ENCODE assay signal across 7 cellular contexts in genomic region chr11:67956246-67956645, GRCh38. TPM values are rescaled to one million over a fixed set of nuclear protein-coding genes. Genes with fewer than 3 reads are reported as not detected.
DNase-seq lines count a peak whose midpoint lies in the region; ATAC-seq and TF ChIP-seq lines count a peak whose summit lies in the region.
"Not testable (repeated sequence)": the region's sequence is repeated elsewhere in the genome, so short reads cannot be mapped to it uniquely, and the experiment has no call there.

No MANE protein-coding gene starts in this region.

- not testable (repeated sequence) for H3K9ac ChIP-seq in endodermal cell (ENCODE audit: extremely low read depth, low read length, poor library complexity, severe bottlenecking)

- not testable (repeated sequence) for H3K9me3 Mint-ChIP-seq in Caco-2 (ENCODE audit: unreplicated experiment); T-helper 1 cell treated with Interleukin-12 subunit alpha and Interleukin-12 subunit beta and Interleukin-4 antibody, amounts not matched to agents 30 μg/mL and 1 μg/mL, for 36 hours; activated CD4-positive, alpha-beta memory T cell treated with anti-CD3 and anti-CD28 coated beads for 36 hours; activated naive CD4-positive, alpha-beta T cell treated with anti-CD3 and anti-CD28 coated beads for 36 hours; endodermal cell; naive thymus-derived CD4-positive, alpha-beta T cell; progenitor cell of endocrine pancreas (ENCODE audit: low read depth)

- not testable (repeated sequence) for H3K27me3 ChIP-seq in Caco-2 (replicated peaks; ENCODE audit: control insufficient read depth, insufficient read depth, low read length); naive thymus-derived CD4-positive, alpha-beta T cell (ENCODE audit: control insufficient read depth in 2 of 2, insufficient read depth in 2 of 2, low read length in 2 of 2)
- peaks cover 17% of the 10 kb centered on the region for H3K27me3 ChIP-seq in endodermal cell (ENCODE audit: control insufficient read depth, insufficient read depth, low read length, poor library complexity, severe bottlenecking)

- intact Hi-C loops in Caco-2 (cut with micrococcal nuclease; ENCODE audit: unreplicated experiment); activated CD4-positive, alpha-beta memory T cell treated with anti-CD3 and anti-CD28 coated beads for 36 hours (cut with micrococcal nuclease): not testable (repeated sequence)
- intact Hi-C loops in activated naive CD4-positive, alpha-beta T cell treated with anti-CD3 and anti-CD28 coated beads for 36 hours (cut with micrococcal nuclease): loop anchor here (5.0 kb wide), 1 partner anchor 109 kb away; no protein-coding TSS in a partner anchor
- intact Hi-C loops in naive thymus-derived CD4-positive, alpha-beta T cell (cut with micrococcal nuclease): loop anchor here (5.0 to 10.0 kb wide), 2 partner anchors 101 to 109 kb away; no protein-coding TSS in a partner anchor

- H3K4me3 Mint-ChIP-seq in Caco-2 (ENCODE audit: unreplicated experiment): peak overlapping the region; percentile 88
- H3K4me3 Mint-ChIP-seq in T-helper 1 cell treated with Interleukin-12 subunit alpha and Interleukin-12 subunit beta and Interleukin-4 antibody, amounts not matched to agents 30 μg/mL and 1 μg/mL, for 36 hours: peak overlapping the region; percentile 65
- peak overlapping the region; percentile 24 for H3K4me3 Mint-ChIP-seq in activated CD4-positive, alpha-beta memory T cell treated with anti-CD3 and anti-CD28 coated beads for 36 hours
- H3K4me3 Mint-ChIP-seq in activated naive CD4-positive, alpha-beta T cell treated with anti-CD3 and anti-CD28 coated beads for 36 hours: peak overlapping the region; percentile 54
- peak overlapping the region; percentile 65 for H3K4me3 Mint-ChIP-seq in endodermal cell
- H3K4me3 Mint-ChIP-seq in naive thymus-derived CD4-positive, alpha-beta T cell: peak overlapping the region; percentile 44 to 93 (median 82)
- peak overlapping the region; percentile 22 for H3K4me3 Mint-ChIP-seq in progenitor cell of endocrine pancreas (ENCODE audit: low read depth)

- CTCF ChIA-PET in Caco-2 (lab: Charles Lee): interaction anchor here (0.6 to 2.5 kb wide), 18 partner anchors 9 to 283 kb away, joined by 3 to 14 read pairs (median 4); partner anchors contain the start of genes ALDH3B1 and UNC93B1
- CTCF ChIA-PET in activated CD4-positive, alpha-beta memory T cell treated with anti-CD3 and anti-CD28 coated beads for 36 hours (lab: Charles Lee): interaction anchor here (0.8 to 2.4 kb wide), 15 partner anchors 9 to 278 kb away, joined by 3 to 17 read pairs (median 4); no protein-coding TSS in a partner anchor
- CTCF ChIA-PET in activated naive CD4-positive, alpha-beta T cell treated with anti-CD3 and anti-CD28 coated beads for 36 hours (lab: Charles Lee): interaction anchor here (0.6 to 2.4 kb wide), 9 partner anchors 11 to 207 kb away, joined by 3 to 8 read pairs (median 3); no protein-coding TSS in a partner anchor
- CTCF ChIA-PET in naive thymus-derived CD4-positive, alpha-beta T cell (lab: Charles Lee): interaction anchor here (0.8 to 1.1 kb wide), 2 partner anchors 72 to 343 kb away, joined by 5 read pairs; no protein-coding TSS in a partner anchor

- not testable (repeated sequence) for H3K4me1 Mint-ChIP-seq in Caco-2 (ENCODE audit: low read depth, unreplicated experiment); T-helper 1 cell treated with Interleukin-12 subunit alpha and Interleukin-12 subunit beta and Interleukin-4 antibody, amounts not matched to agents 30 μg/mL and 1 μg/mL, for 36 hours (ENCODE audit: low read depth); activated CD4-positive, alpha-beta memory T cell treated with anti-CD3 and anti-CD28 coated beads for 36 hours (ENCODE audit: low read depth); activated naive CD4-positive, alpha-beta T cell treated with anti-CD3 and anti-CD28 coated beads for 36 hours (ENCODE audit: low read depth); endodermal cell; naive thymus-derived CD4-positive, alpha-beta T cell; progenitor cell of endocrine pancreas (ENCODE audit: low read depth)

- H3K4me3 ChIP-seq in Caco-2 (ENCODE audit: low read depth, low read length); endodermal cell (ENCODE audit: low read length); naive thymus-derived CD4-positive, alpha-beta T cell (ENCODE audit: low read length): not testable (repeated sequence)

- not testable (repeated sequence) for H3K36me3 ChIP-seq in Caco-2 (ENCODE audit: control insufficient read depth, insufficient read depth, low read length); endodermal cell (ENCODE audit: control insufficient read depth, insufficient read depth, low read length); naive thymus-derived CD4-positive, alpha-beta T cell (ENCODE audit: control insufficient read depth in 2 of 3, insufficient read depth in 3 of 3, low read length in 3 of 3)

- not testable (repeated sequence) for H3K4me1 ChIP-seq in Caco-2; endodermal cell (ENCODE audit: control insufficient read depth, insufficient read depth, low read length); naive thymus-derived CD4-positive, alpha-beta T cell (ENCODE audit: control insufficient read depth in 2 of 2, insufficient read depth in 2 of 2, low read length in 2 of 2)

- not testable (repeated sequence) for H3K9me3 ChIP-seq in Caco-2; endodermal cell (ENCODE audit: control insufficient read depth, low read length); naive thymus-derived CD4-positive, alpha-beta T cell (ENCODE audit: control insufficient read depth in 2 of 3, low read length in 3 of 3)

- H3K27ac Mint-ChIP-seq in Caco-2 (ENCODE audit: unreplicated experiment); T-helper 1 cell treated with Interleukin-12 subunit alpha and Interleukin-12 subunit beta and Interleukin-4 antibody, amounts not matched to agents 30 μg/mL and 1 μg/mL, for 36 hours; activated CD4-positive, alpha-beta memory T cell treated with anti-CD3 and anti-CD28 coated beads for 36 hours; activated naive CD4-positive, alpha-beta T cell treated with anti-CD3 and anti-CD28 coated beads for 36 hours; endodermal cell; progenitor cell of endocrine pancreas: not testable (repeated sequence)
- peak overlapping the region in 2 of 9 donors; percentile 21 to 76 for H3K27ac Mint-ChIP-seq in naive thymus-derived CD4-positive, alpha-beta T cell

- 87 to 93% methylated on average over 5 to 6 of the region's 6 CpGs for WGBS in endodermal cell (ENCODE audit: insufficient coverage in 1 of 2, insufficient read length in 1 of 2), 2 experiments

- not testable (repeated sequence) for BruUV-seq in Caco-2 (replicated peaks; lab: Mats Ljungman, UMichigan)

- not testable (repeated sequence) for TF ChIP-seq CTCF in Caco-2 (IDR thresholded peaks at IDR 0.05; ENCODE audit: insufficient read depth in 1 of 2, low read depth in 1 of 2, low read length in 1 of 2, severe bottlenecking in 1 of 2, unreplicated experiment in 1 of 2); endodermal cell (conservative IDR thresholded peaks at IDR 0.05); progenitor cell of endocrine pancreas (IDR thresholded peaks at IDR 0.05; ENCODE audit: unreplicated experiment)

- DNase-seq in Caco-2; activated CD4-positive, alpha-beta memory T cell treated with anti-CD3 and anti-CD28 coated beads for 36 hours; activated naive CD4-positive, alpha-beta T cell treated with anti-CD3 and anti-CD28 coated beads for 36 hours; endodermal cell; naive thymus-derived CD4-positive, alpha-beta T cell; progenitor cell of endocrine pancreas (ENCODE audit: low spot score, unreplicated experiment): not testable (repeated sequence)

- not testable (repeated sequence) for ATAC-seq in naive thymus-derived CD4-positive, alpha-beta T cell

- H3K36me3 Mint-ChIP-seq in Caco-2 (ENCODE audit: insufficient read depth, unreplicated experiment); T-helper 1 cell treated with Interleukin-12 subunit alpha and Interleukin-12 subunit beta and Interleukin-4 antibody, amounts not matched to agents 30 μg/mL and 1 μg/mL, for 36 hours (ENCODE audit: low read depth); activated CD4-positive, alpha-beta memory T cell treated with anti-CD3 and anti-CD28 coated beads for 36 hours; activated naive CD4-positive, alpha-beta T cell treated with anti-CD3 and anti-CD28 coated beads for 36 hours (ENCODE audit: low read depth); endodermal cell (ENCODE audit: low read depth); naive thymus-derived CD4-positive, alpha-beta T cell; progenitor cell of endocrine pancreas (ENCODE audit: insufficient read depth): not testable (repeated sequence)

- H3K27me3 Mint-ChIP-seq in Caco-2 (ENCODE audit: insufficient read depth, unreplicated experiment) (peaks cover 20% of the 10 kb centered on the region), endodermal cell (ENCODE audit: insufficient read depth) (peaks cover 49% of the 10 kb centered on the region), progenitor cell of endocrine pancreas (peaks cover 64% of the 10 kb centered on the region)
- H3K27me3 Mint-ChIP-seq in T-helper 1 cell treated with Interleukin-12 subunit alpha and Interleukin-12 subunit beta and Interleukin-4 antibody, amounts not matched to agents 30 μg/mL and 1 μg/mL, for 36 hours (ENCODE audit: low read depth): peaks cover 51% of the 10 kb centered on the region
- peaks cover 16% of the 10 kb centered on the region for H3K27me3 Mint-ChIP-seq in activated CD4-positive, alpha-beta memory T cell treated with anti-CD3 and anti-CD28 coated beads for 36 hours
- peaks cover 20% of the 10 kb centered on the region for H3K27me3 Mint-ChIP-seq in activated naive CD4-positive, alpha-beta T cell treated with anti-CD3 and anti-CD28 coated beads for 36 hours (ENCODE audit: low read depth)
- H3K27me3 Mint-ChIP-seq in naive thymus-derived CD4-positive, alpha-beta T cell: peaks cover 12 to 65% (median 20%) of the 10 kb centered on the region in 5 donors

- POLR2A ChIA-PET in Caco-2 (lab: Charles Lee); activated CD4-positive, alpha-beta memory T cell treated with anti-CD3 and anti-CD28 coated beads for 36 hours (lab: Charles Lee): not testable (repeated sequence)
- POLR2A ChIA-PET in naive thymus-derived CD4-positive, alpha-beta T cell (lab: Charles Lee): interaction anchor here (0.6 to 0.8 kb wide), 2 partner anchors 375 to 533 kb away, joined by 3 to 7 read pairs; no protein-coding TSS in a partner anchor

- not testable (repeated sequence) for H3K27ac ChIP-seq in endodermal cell (ENCODE audit: low read depth, low read length); naive thymus-derived CD4-positive, alpha-beta T cell (ENCODE audit: low read depth, low read length)

RNA-seq across cellular contexts. Expression of gene UNC93B1, which starts 47.7 kb away (rescaled TPM):
- total RNA-seq in Caco-2 (2022): 26.5 and 29.3 TPM in 2 replicates
- 10 to 100 TPM; 20.0 to 21.5 TPM for total RNA-seq in activated CD4-positive, alpha-beta memory T cell treated with anti-CD3 and anti-CD28 coated beads for 36 hours
- total RNA-seq in activated naive CD4-positive, alpha-beta T cell treated with anti-CD3 and anti-CD28 coated beads for 36 hours: 10 to 100 TPM; 18.4 to 19.0 TPM
- total RNA-seq in endodermal cell: 10 to 100 TPM; 27.1 to 32.0 TPM
- 13.6 TPM for polyA plus RNA-seq in endodermal cell (2013, experiment 1 of 2)
- polyA plus RNA-seq in endodermal cell (2013, experiment 2 of 2): 10.8 TPM
- total RNA-seq in naive thymus-derived CD4-positive, alpha-beta T cell: 10 to 100 TPM; 10.1 to 76.3 (median 21.1) TPM
- 10 to 100 TPM in 1 of 2 donors, 1 to 10 TPM in 1; 4.3 to 12.7 TPM for polyA plus RNA-seq in naive thymus-derived CD4-positive, alpha-beta T cell
- 6.7 and 8.0 TPM in 2 replicates for total RNA-seq in progenitor cell of endocrine pancreas

RNA-seq across cellular contexts. Expression of gene ALDH3B1, which starts 53.9 kb away (rescaled TPM):
- total RNA-seq in Caco-2 (2022): 8.2 and 9.1 TPM in 2 replicates
- total RNA-seq in activated CD4-positive, alpha-beta memory T cell treated with anti-CD3 and anti-CD28 coated beads for 36 hours: not detected
- total RNA-seq in activated naive CD4-positive, alpha-beta T cell treated with anti-CD3 and anti-CD28 coated beads for 36 hours: not detected
- under 1 TPM in 1 of 2 donors, not detected in 1; 0.11 TPM for total RNA-seq in endodermal cell
- polyA plus RNA-seq in endodermal cell (2013, experiment 1 of 2): 0.64 TPM
- 0.41 TPM for polyA plus RNA-seq in endodermal cell (2013, experiment 2 of 2)
- total RNA-seq in naive thymus-derived CD4-positive, alpha-beta T cell: 10 to 100 TPM in 1 of 5 experiments, 1 to 10 TPM in 1, under 1 TPM in 2, not detected in 1; 0.57 to 29.5 (median 1.9) TPM
- under 1 TPM in 1 of 2 donors, not detected in 1; 0.05 TPM for polyA plus RNA-seq in naive thymus-derived CD4-positive, alpha-beta T cell
- total RNA-seq in progenitor cell of endocrine pancreas: not detected in 2 replicates

Comparison
In these comparisons a context has a peak if more than half of its experiments do, and no peak if none do; other contexts are left out.
1. H3K4me3 Mint-ChIP-seq: peak in every context shown above with its lines; median percentile 88 in Caco-2; 82 in naive thymus-derived CD4-positive, alpha-beta T cell; 65 in T-helper 1 cell treated with Interleukin-12 subunit alpha and Interleukin-12 subunit beta and Interleukin-4 antibody, amounts not matched to agents 30 μg/mL and 1 μg/mL, for 36 hours; 65 in endodermal cell; 54 in activated naive CD4-positive, alpha-beta T cell treated with anti-CD3 and anti-CD28 coated beads for 36 hours; 24 in activated CD4-positive, alpha-beta memory T cell treated with anti-CD3 and anti-CD28 coated beads for 36 hours; 22 in progenitor cell of endocrine pancreas.